ENCODE assay signal across 1 cellular context in the genomic region with DNA sequence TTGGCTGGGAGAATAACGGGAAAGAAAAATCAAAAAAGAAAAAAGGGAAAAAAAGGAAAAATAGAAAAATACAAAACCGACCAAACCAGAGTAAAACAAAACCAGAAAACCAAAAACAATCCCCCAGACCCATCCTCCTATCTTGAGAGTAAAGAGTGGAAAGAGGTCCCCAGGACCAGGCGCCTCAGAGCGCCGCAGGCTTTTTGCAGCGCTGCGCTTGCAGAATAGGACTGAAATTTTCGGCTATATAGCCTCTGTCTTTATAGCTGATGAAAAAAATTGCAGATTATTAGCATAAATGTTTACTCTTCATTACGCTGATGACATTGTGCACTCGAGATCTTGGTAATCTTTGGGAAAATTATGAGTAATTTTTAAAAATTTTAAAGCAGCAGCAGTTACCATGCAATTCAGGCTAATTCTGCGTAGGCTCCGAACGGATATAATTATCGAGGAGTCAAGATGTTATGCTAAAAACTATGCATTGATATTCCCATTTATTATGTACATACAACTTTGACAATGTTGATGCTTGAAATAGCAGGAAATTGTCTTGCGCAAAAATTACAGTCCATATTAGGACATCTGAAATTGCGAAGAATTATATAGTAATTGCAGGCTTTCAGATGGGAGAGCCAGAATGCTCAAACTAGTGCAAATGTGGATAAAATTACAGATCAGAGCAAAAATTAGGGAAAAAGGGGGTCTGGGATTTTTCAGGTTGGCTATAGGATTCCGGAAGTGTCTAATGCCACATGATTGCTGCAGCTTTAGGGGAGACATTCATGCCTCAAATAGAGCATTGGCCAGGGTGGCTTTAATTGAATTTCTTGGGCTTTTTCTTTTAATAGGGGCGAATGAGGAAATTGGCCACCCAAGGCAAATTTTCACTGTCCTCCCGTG.
TF ChIP-seq lines count a peak whose summit lies in the region.

No MANE protein-coding gene starts in this region.

TF ChIP-seq in K562, 482 proteins besides CTCF, POLR2A, EP300 and RAD21 (continues in another document):
- TF ChIP-seq JUND (IDR thresholded peaks at IDR 0.05; ENCODE audit: borderline replicate concordance, low read depth, low read length) (no peak), JUND (tag; IDR thresholded peaks at IDR 0.05; ENCODE audit: borderline replicate concordance, low read depth, low read length) (no peak), CTBP1 (IDR thresholded peaks at IDR 0.05; ENCODE audit: borderline replicate concordance) (no peak), ZBTB33 (CRISPR knock-in tag; IDR thresholded peaks at IDR 0.05) (peak; percentile 87), ZBTB40 (IDR thresholded peaks at IDR 0.05) (peak; percentile 50; the same call in 1 of the 2 replicates), ZBTB40 (CRISPR knock-in tag; IDR thresholded peaks at IDR 0.05) (no peak), TAF7 (tag; IDR thresholded peaks at IDR 0.05) (no peak), JUNB (CRISPR knock-in tag; conservative IDR thresholded peaks at IDR 0.05) (no peak), MIER1 (IDR thresholded peaks at IDR 0.05; ENCODE audit: low read depth) (no peak), ZNF384 (IDR thresholded peaks at IDR 0.05; ENCODE audit: low read depth, low read length) (no peak), ZNF316 (IDR thresholded peaks at IDR 0.05) (no peak), CXXC5 (CRISPR knock-in tag; IDR thresholded peaks at IDR 0.05) (0 out of 2 replicates have a peak, but pooled peaks have one; percentile 3), CHD1 (IDR thresholded peaks at IDR 0.05; ENCODE audit: low read length) (no peak), U2AF2 (optimal IDR thresholded peaks at IDR 0.05; ENCODE audit: low read depth, low read length) (no peak), CEBPB (tag; IDR thresholded peaks at IDR 0.05) (0 out of 2 replicates have a peak, but pooled peaks have one; percentile 35), ZFP36 (IDR thresholded peaks at IDR 0.05; ENCODE audit: low read depth, low read length, partially characterized antibody) (no peak), STAT6 (CRISPR knock-in tag; IDR thresholded peaks at IDR 0.05) (no peak)
- TF ChIP-seq, protein P1, sequence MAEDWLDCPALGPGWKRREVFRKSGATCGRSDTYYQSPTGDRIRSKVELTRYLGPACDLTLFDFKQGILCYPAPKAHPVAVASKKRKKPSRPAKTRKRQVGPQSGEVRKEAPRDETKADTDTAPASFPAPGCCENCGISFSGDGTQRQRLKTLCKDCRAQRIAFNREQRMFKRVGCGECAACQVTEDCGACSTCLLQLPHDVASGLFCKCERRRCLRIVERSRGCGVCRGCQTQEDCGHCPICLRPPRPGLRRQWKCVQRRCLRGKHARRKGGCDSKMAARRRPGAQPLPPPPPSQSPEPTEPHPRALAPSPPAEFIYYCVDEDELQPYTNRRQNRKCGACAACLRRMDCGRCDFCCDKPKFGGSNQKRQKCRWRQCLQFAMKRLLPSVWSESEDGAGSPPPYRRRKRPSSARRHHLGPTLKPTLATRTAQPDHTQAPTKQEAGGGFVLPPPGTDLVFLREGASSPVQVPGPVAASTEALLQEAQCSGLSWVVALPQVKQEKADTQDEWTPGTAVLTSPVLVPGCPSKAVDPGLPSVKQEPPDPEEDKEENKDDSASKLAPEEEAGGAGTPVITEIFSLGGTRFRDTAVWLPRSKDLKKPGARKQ (CRISPR knock-in tag; IDR thresholded peaks at IDR 0.05), result peak; percentile 10; the same call in 1 of the 2 replicates
- TF ChIP-seq, protein P2, sequence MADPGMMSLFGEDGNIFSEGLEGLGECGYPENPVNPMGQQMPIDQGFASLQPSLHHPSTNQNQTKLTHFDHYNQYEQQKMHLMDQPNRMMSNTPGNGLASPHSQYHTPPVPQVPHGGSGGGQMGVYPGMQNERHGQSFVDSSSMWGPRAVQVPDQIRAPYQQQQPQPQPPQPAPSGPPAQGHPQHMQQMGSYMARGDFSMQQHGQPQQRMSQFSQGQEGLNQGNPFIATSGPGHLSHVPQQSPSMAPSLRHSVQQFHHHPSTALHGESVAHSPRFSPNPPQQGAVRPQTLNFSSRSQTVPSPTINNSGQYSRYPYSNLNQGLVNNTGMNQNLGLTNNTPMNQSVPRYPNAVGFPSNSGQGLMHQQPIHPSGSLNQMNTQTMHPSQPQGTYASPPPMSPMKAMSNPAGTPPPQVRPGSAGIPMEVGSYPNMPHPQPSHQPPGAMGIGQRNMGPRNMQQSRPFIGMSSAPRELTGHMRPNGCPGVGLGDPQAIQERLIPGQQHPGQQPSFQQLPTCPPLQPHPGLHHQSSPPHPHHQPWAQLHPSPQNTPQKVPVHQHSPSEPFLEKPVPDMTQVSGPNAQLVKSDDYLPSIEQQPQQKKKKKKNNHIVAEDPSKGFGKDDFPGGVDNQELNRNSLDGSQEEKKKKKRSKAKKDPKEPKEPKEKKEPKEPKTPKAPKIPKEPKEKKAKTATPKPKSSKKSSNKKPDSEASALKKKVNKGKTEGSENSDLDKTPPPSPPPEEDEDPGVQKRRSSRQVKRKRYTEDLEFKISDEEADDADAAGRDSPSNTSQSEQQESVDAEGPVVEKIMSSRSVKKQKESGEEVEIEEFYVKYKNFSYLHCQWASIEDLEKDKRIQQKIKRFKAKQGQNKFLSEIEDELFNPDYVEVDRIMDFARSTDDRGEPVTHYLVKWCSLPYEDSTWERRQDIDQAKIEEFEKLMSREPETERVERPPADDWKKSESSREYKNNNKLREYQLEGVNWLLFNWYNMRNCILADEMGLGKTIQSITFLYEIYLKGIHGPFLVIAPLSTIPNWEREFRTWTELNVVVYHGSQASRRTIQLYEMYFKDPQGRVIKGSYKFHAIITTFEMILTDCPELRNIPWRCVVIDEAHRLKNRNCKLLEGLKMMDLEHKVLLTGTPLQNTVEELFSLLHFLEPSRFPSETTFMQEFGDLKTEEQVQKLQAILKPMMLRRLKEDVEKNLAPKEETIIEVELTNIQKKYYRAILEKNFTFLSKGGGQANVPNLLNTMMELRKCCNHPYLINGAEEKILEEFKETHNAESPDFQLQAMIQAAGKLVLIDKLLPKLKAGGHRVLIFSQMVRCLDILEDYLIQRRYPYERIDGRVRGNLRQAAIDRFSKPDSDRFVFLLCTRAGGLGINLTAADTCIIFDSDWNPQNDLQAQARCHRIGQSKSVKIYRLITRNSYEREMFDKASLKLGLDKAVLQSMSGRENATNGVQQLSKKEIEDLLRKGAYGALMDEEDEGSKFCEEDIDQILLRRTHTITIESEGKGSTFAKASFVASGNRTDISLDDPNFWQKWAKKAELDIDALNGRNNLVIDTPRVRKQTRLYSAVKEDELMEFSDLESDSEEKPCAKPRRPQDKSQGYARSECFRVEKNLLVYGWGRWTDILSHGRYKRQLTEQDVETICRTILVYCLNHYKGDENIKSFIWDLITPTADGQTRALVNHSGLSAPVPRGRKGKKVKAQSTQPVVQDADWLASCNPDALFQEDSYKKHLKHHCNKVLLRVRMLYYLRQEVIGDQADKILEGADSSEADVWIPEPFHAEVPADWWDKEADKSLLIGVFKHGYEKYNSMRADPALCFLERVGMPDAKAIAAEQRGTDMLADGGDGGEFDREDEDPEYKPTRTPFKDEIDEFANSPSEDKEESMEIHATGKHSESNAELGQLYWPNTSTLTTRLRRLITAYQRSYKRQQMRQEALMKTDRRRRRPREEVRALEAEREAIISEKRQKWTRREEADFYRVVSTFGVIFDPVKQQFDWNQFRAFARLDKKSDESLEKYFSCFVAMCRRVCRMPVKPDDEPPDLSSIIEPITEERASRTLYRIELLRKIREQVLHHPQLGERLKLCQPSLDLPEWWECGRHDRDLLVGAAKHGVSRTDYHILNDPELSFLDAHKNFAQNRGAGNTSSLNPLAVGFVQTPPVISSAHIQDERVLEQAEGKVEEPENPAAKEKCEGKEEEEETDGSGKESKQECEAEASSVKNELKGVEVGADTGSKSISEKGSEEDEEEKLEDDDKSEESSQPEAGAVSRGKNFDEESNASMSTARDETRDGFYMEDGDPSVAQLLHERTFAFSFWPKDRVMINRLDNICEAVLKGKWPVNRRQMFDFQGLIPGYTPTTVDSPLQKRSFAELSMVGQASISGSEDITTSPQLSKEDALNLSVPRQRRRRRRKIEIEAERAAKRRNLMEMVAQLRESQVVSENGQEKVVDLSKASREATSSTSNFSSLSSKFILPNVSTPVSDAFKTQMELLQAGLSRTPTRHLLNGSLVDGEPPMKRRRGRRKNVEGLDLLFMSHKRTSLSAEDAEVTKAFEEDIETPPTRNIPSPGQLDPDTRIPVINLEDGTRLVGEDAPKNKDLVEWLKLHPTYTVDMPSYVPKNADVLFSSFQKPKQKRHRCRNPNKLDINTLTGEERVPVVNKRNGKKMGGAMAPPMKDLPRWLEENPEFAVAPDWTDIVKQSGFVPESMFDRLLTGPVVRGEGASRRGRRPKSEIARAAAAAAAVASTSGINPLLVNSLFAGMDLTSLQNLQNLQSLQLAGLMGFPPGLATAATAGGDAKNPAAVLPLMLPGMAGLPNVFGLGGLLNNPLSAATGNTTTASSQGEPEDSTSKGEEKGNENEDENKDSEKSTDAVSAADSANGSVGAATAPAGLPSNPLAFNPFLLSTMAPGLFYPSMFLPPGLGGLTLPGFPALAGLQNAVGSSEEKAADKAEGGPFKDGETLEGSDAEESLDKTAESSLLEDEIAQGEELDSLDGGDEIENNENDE (IDR thresholded peaks at IDR 0.05; ENCODE audit: low read depth, low read length), result no peak
